Comparison of ENCODE assay signal across 2 cellular contexts in genomic region chr3:127612966-127613365, GRCh38.
TF ChIP-seq lines count a peak whose summit lies in the region.

No MANE protein-coding gene starts in this region.

TF ChIP-seq in SK-N-SH, 30 proteins besides CTCF, POLR2A, EP300 and RAD21 (continued from another document):
- TF ChIP-seq ZBTB33 (IDR thresholded peaks at IDR 0.05; ENCODE audit: borderline replicate concordance, low read depth) (no peak), MEF2A (IDR thresholded peaks at IDR 0.05; ENCODE audit: borderline replicate concordance, low read depth) (no peak), FOSL2 (IDR thresholded peaks at IDR 0.05; ENCODE audit: borderline replicate concordance, low read depth) (no peak), FOXM1 (IDR thresholded peaks at IDR 0.05; ENCODE audit: low read depth) (no peak), TAF1 (IDR thresholded peaks at IDR 0.05; ENCODE audit: borderline replicate concordance, low read depth, low read length) (no peak), REST (IDR thresholded peaks at IDR 0.05; ENCODE audit: low read depth, low read length) (no peak), SIN3A (IDR thresholded peaks at IDR 0.05; ENCODE audit: borderline replicate concordance, low read depth, low read length) (no peak), SMC3 (IDR thresholded peaks at IDR 0.05; ENCODE audit: low read depth, low read length) (no peak), CHD2 (IDR thresholded peaks at IDR 0.05; ENCODE audit: low read length, partially characterized antibody) (no peak), ELF1 (IDR thresholded peaks at IDR 0.05) (no peak)
- TF ChIP-seq, protein P1, sequence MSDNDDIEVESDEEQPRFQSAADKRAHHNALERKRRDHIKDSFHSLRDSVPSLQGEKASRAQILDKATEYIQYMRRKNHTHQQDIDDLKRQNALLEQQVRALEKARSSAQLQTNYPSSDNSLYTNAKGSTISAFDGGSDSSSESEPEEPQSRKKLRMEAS (IDR thresholded peaks at IDR 0.05; ENCODE audit: low read depth): no peak

TF ChIP-seq in SK-N-SH treated with all-trans-retinoic acid at 6 μM for 48 hours, 23 proteins besides CTCF, POLR2A, EP300 and RAD21 (continued from another document):
- TF ChIP-seq, protein P2, sequence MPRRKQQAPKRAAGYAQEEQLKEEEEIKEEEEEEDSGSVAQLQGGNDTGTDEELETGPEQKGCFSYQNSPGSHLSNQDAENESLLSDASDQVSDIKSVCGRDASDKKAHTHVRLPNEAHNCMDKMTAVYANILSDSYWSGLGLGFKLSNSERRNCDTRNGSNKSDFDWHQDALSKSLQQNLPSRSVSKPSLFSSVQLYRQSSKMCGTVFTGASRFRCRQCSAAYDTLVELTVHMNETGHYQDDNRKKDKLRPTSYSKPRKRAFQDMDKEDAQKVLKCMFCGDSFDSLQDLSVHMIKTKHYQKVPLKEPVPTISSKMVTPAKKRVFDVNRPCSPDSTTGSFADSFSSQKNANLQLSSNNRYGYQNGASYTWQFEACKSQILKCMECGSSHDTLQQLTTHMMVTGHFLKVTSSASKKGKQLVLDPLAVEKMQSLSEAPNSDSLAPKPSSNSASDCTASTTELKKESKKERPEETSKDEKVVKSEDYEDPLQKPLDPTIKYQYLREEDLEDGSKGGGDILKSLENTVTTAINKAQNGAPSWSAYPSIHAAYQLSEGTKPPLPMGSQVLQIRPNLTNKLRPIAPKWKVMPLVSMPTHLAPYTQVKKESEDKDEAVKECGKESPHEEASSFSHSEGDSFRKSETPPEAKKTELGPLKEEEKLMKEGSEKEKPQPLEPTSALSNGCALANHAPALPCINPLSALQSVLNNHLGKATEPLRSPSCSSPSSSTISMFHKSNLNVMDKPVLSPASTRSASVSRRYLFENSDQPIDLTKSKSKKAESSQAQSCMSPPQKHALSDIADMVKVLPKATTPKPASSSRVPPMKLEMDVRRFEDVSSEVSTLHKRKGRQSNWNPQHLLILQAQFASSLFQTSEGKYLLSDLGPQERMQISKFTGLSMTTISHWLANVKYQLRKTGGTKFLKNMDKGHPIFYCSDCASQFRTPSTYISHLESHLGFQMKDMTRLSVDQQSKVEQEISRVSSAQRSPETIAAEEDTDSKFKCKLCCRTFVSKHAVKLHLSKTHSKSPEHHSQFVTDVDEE (CRISPR knock-in tag; IDR thresholded peaks at IDR 0.05): no peak
